ENCODE assay signal across 2 cellular contexts in the genomic region with DNA sequence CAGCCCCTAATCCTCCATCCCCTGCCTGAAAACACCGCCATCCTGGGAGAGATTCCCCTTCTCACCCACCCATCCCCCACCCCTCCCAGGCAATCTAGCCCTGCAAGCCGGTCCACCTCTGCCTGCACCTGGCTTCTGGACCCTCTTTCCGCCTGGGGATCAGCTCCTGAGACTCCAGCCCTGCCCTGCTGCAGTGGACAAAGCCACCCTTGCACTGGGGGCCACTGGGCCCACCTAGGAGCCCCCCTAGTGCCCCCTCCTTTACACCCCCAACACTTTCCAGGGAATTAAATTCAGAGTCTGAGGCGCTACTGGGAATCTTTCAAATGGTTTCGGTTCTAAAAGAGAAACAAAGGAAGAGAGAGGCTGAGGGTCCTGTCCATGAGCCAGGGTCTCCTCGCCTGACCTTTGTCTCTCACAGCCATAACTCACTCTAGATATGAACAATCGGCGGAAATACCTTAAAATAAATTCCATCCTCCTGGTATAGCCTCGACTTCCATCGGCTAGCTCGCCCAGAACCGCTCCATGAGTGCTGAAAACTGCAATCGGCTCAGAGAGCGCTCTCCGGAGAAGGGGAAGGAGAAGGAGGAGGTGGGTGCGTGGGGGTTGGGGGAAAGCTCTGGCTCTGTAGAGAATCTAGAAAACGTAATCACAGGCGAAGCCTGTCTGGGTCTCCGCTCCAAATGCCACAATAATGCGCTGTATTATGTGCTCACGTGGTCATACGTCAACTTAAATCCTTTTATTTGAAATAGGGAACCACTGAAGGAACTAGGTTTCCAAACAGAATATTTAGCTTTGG.
TF ChIP-seq lines count a peak whose summit lies in the region.

No MANE protein-coding gene starts in this region.

TF ChIP-seq in SK-N-SH, 30 proteins besides CTCF, POLR2A, EP300 and RAD21:
- TF ChIP-seq USF2 (IDR thresholded peaks at IDR 0.05; ENCODE audit: borderline replicate concordance, low read depth, low read length), result no peak
- TF ChIP-seq NRF1 (IDR thresholded peaks at IDR 0.05; ENCODE audit: low read depth, low read length), result no peak
- TF ChIP-seq RXRA (IDR thresholded peaks at IDR 0.05; ENCODE audit: borderline replicate concordance, low read depth), result no peak
- TF ChIP-seq SMC3 (IDR thresholded peaks at IDR 0.05; ENCODE audit: low read depth, low read length), result no peak
- no peak for TF ChIP-seq GATA2 (CRISPR knock-in tag; IDR thresholded peaks at IDR 0.05)
- TF ChIP-seq MEF2A (IDR thresholded peaks at IDR 0.05; ENCODE audit: borderline replicate concordance, low read depth), result no peak
- no peak for TF ChIP-seq CHD2 (IDR thresholded peaks at IDR 0.05; ENCODE audit: low read length, partially characterized antibody)
- no peak for TF ChIP-seq JUND (IDR thresholded peaks at IDR 0.05)
- TF ChIP-seq EZH2phosphoT487 (IDR thresholded peaks at IDR 0.05; ENCODE audit: borderline replicate concordance, low read depth), result no peak
- TF ChIP-seq REST (IDR thresholded peaks at IDR 0.05; ENCODE audit: low read depth, low read length), result no peak
- TF ChIP-seq YY1 (IDR thresholded peaks at IDR 0.05; ENCODE audit: low read depth), result no peak
- no peak for TF ChIP-seq TEAD4 (IDR thresholded peaks at IDR 0.05; ENCODE audit: borderline replicate concordance, insufficient read depth)

TF ChIP-seq in SK-N-SH treated with all-trans-retinoic acid at 6 μM for 48 hours, 23 proteins besides CTCF, POLR2A, EP300 and RAD21 (continued from another document):
- TF ChIP-seq PATZ1 (CRISPR knock-in tag; IDR thresholded peaks at IDR 0.05; ENCODE audit: borderline replicate concordance) (no peak), ZFP3 (CRISPR knock-in tag; IDR thresholded peaks at IDR 0.05) (no peak), CREB5 (CRISPR knock-in tag; IDR thresholded peaks at IDR 0.05; ENCODE audit: low read depth) (no peak), ZNF70 (CRISPR knock-in tag; IDR thresholded peaks at IDR 0.05) (no peak), BACH2 (CRISPR knock-in tag; IDR thresholded peaks at IDR 0.05; ENCODE audit: borderline replicate concordance) (no peak), TCF4 (CRISPR knock-in tag; IDR thresholded peaks at IDR 0.05; ENCODE audit: borderline replicate concordance) (no peak), PPARA (CRISPR knock-in tag; IDR thresholded peaks at IDR 0.05; ENCODE audit: borderline replicate concordance) (no peak), POU6F1 (CRISPR knock-in tag; IDR thresholded peaks at IDR 0.05; ENCODE audit: borderline replicate concordance, low read depth) (no peak), ESRRG (CRISPR knock-in tag; IDR thresholded peaks at IDR 0.05) (no peak), ISL1 (CRISPR knock-in tag; IDR thresholded peaks at IDR 0.05) (no peak), TSHZ2 (CRISPR knock-in tag; IDR thresholded peaks at IDR 0.05) (no peak), GLIS3 (CRISPR knock-in tag; IDR thresholded peaks at IDR 0.05) (no peak), ZNF8 (CRISPR knock-in tag; IDR thresholded peaks at IDR 0.05) (no peak), TOX (CRISPR knock-in tag; IDR thresholded peaks at IDR 0.05; ENCODE audit: borderline replicate concordance) (no peak)
